Comparison of ENCODE assay signal across 1 cellular context in genomic region chr7:139091677-139091996, GRCh38.
TF ChIP-seq lines count a peak whose summit lies in the region.

No MANE protein-coding gene starts in this region.

TF ChIP-seq in K562, 482 proteins besides CTCF, POLR2A, EP300 and RAD21 (continued from another document):
- TF ChIP-seq RBM25 (IDR thresholded peaks at IDR 0.05; ENCODE audit: low read depth, low read length, severe bottlenecking) (peak; percentile 56), ZBTB12 (CRISPR knock-in tag; IDR thresholded peaks at IDR 0.05) (no peak), ZC3H11A (IDR thresholded peaks at IDR 0.05; ENCODE audit: low read depth, low read length) (no peak), HDGF (IDR thresholded peaks at IDR 0.05) (0 out of 2 replicates have a peak, but pooled peaks have one; percentile 5), DACH1 (IDR thresholded peaks at IDR 0.05; ENCODE audit: partially characterized antibody) (peak; percentile 76), MTA3 (IDR thresholded peaks at IDR 0.05; ENCODE audit: borderline replicate concordance) (no peak), RFX7 (CRISPR knock-in tag; IDR thresholded peaks at IDR 0.05) (no peak), GTF2A2 (tag; IDR thresholded peaks at IDR 0.05) (no peak), ZKSCAN8 (CRISPR knock-in tag; IDR thresholded peaks at IDR 0.05) (0 out of 2 replicates have a peak, but pooled peaks have one; percentile 58), ZNF239 (CRISPR knock-in tag; IDR thresholded peaks at IDR 0.05) (no peak), ZNF212 (CRISPR knock-in tag; IDR thresholded peaks at IDR 0.05) (no peak)
TF ChIP-seq in K562: peak in this region for 11.
